29 cellular contexts compared by ENCODE assay signal in the genomic region with DNA sequence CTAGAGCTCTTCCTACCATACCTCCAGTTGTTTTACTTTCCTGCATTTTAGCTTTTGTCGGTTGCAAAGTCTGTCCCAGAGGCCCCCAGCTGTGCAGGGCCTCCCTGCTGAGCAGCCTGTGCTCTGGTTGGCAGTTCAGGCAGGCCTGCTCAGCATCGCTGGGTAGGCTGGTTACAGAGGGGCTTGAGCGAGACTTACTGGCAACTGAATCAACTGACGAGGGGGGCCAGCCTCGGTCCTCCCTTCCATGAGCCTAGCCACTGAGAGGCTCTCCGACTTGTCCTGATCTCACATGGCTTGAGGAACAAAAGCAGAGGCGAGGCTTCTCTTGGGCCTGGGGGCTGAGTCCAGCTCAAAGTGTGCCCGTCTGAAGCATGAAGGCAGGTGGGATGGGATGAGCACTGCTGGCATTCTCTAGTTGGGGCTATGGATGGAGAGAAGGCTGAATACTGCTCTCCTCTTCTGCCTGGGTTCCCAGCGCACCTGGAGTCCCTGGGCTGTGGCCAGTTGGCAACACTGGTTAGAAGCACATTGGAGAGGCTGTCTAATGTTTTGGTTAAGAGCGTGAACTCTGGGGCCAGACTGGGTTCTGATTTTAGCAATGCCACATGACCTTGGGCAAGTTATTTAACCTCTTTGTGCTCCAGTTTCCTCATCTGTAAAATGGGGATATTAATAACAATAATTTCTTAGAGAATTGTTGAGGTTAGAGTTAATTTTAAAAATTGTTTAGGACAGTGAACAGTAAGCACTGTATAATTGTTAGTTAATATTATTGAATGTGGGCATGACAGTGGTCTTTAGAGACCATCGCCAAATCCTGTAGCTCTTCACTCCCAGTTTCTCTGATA. TPM values are rescaled to one million over a fixed set of nuclear protein-coding genes. Genes with fewer than 3 reads are reported as not detected.
A peak's percentile ranks its signal among the peaks of the same experiment; 100 is the strongest.
DNase-seq lines count a peak whose midpoint lies in the region; ATAC-seq and TF ChIP-seq lines count a peak whose summit lies in the region.
"Had no signal": no experiment of that assay in that cellular context is flagged by ENCODE, and none has a peak within 500 bp of the region (broad histone marks: within the 10 kb centered on the region; RNA-seq: fewer than 3 reads in every experiment).

No MANE protein-coding gene starts in this region.

- H3K9me3 ChIP-seq in cardiac muscle cell (ENCODE audit: low read depth) (no peaks in the 10 kb centered on the region), HUES48 (ENCODE audit: control insufficient read depth, insufficient read depth, low read length) (no peaks in the 10 kb centered on the region)
- H3K9me3 ChIP-seq: colonic mucosa, esophagus muscularis mucosa, tibial artery had no signal

- H3K27ac ChIP-seq in cardiac muscle cell (peak overlapping the region; percentile 12), HUES48 (ENCODE audit: low read depth, low read length) (peak overlapping the region; percentile 47)
- H3K27ac ChIP-seq: colonic mucosa, esophagus muscularis mucosa, parathyroid adenoma, tibial artery had no signal

- DNase-seq in cardiac muscle cell (ENCODE audit: low read depth in 1 of 2, low spot score in 1 of 2): no peak
- no peak for DNase-seq in left ventricle myocardium superior
- peak; percentile 49 for DNase-seq in cerebellum (ENCODE audit: low spot score)
- peak; percentile 23 for DNase-seq in retina
- no peak for DNase-seq in T-helper 1 cell
- no peak for DNase-seq in T-helper 2 cell
- DNase-seq: activated B cell treated with CpG ODN at 0.5 μM for 24 hours; activated CD4-positive, alpha-beta T cell treated with anti-CD3 and anti-CD28 coated beads, Interleukin-2, amount 50 U/mL, for 4 hours; activated gamma-delta T cell; colonic mucosa; effector memory CD8-positive, alpha-beta T cell; KBM-7; MM.1S; naive B cell; NCI-H187; NCI-H226; NCI-H774; OCI-M1; stimulated activated CD4-positive, alpha-beta T cell treated with anti-CD3 and anti-CD28 coated beads, Interleukin-15, amount 100 ng/mL, for 24 hours; T1000; tibial artery had no signal

- peaks cover 26% of the 10 kb centered on the region for H3K4me1 ChIP-seq in cardiac muscle cell (ENCODE audit: low read depth)
- peaks cover 13% of the 10 kb centered on the region for H3K4me1 ChIP-seq in HUES48 (ENCODE audit: control insufficient read depth, insufficient read depth, low read length)
- H3K4me1 ChIP-seq: colonic mucosa, parathyroid adenoma had no signal

- intact Hi-C loops in left ventricle myocardium superior (cut with micrococcal nuclease): no loop called here

- H3K27me3 ChIP-seq in cardiac muscle cell: no peaks in the 10 kb centered on the region
- peaks cover 5% of the 10 kb centered on the region; the same call in 1 of the 2 replicates for H3K27me3 ChIP-seq in HUES48 (ENCODE audit: control insufficient read depth, insufficient read depth, low read length)
- H3K27me3 ChIP-seq: colonic mucosa had no signal

- H3K4me3 ChIP-seq in cardiac muscle cell: no peak overlapping the region
- H3K4me3 ChIP-seq in HUES48 (ENCODE audit: low read depth, low read length): no peak overlapping the region
- H3K4me3 ChIP-seq: colonic mucosa, esophagus muscularis mucosa, tibial artery had no signal

- ATAC-seq in left ventricle myocardium superior (no peak), HG02610 (IDR thresholded peaks at IDR 0.05; ENCODE audit: unreplicated experiment) (no peak)
- ATAC-seq: effector memory CD8-positive, alpha-beta T cell; left lobe of liver; sciatic nerve had no signal

- TF ChIP-seq CTCF in cardiac muscle cell (IDR thresholded peaks at IDR 0.05; ENCODE audit: low read depth, low read length): no peak

- H3K9ac ChIP-seq in HUES48 (ENCODE audit: low read depth, low read length): no peak overlapping the region
- H3K9ac ChIP-seq: parathyroid adenoma had no signal

- H3K36me3 ChIP-seq in cardiac muscle cell: no peaks in the 10 kb centered on the region
- H3K36me3 ChIP-seq in HUES48 (ENCODE audit: control insufficient read depth, insufficient read depth, low read length): no peaks in the 10 kb centered on the region
- H3K36me3 ChIP-seq: colonic mucosa, esophagus muscularis mucosa, tibial artery had no signal

RNA-seq across cellular contexts. Expression of a gene that starts 6.9 kb away (rescaled TPM):
- 23.7 and 35.0 TPM in 2 replicates for total RNA-seq in cardiac muscle cell
- polyA plus RNA-seq in cardiac muscle cell: 29.3 and 38.2 TPM in 2 replicates
- total RNA-seq in left ventricle myocardium superior: 1.3 TPM
- 1.5 TPM for total RNA-seq in cerebellum
- total RNA-seq: activated B cell treated with CpG ODN at 0.5 μM for 24 hours had no signal
- polyA plus RNA-seq: AG04450, CD14-positive monocyte had no signal

RNA-seq across cellular contexts. Expression of a gene that starts 41.7 kb away (rescaled TPM):
- total RNA-seq in cardiac muscle cell (39.1 and 59.8 TPM in 2 replicates), left ventricle myocardium superior (13.7 TPM), cerebellum (38.5 TPM)
- 50.7 and 52.8 TPM in 2 replicates for polyA plus RNA-seq in cardiac muscle cell

Comparison
In these comparisons a context has a peak if more than half of its experiments do, and no peak if none do; other contexts are left out.
1. DNase-seq: peak in cerebellum (single experiment) and retina (single experiment); none in cardiac muscle cell (0 of 2), left ventricle myocardium superior (single experiment), T-helper 1 cell (0 of 5) and T-helper 2 cell (0 of 5).